In genomic region chr13:96810104-96810503, GRCh38 we compare ENCODE assay signal across 26 cellular contexts.
"Had no signal": no experiment of that assay in that cellular context is flagged by ENCODE, and none has a peak within 500 bp of the region (broad histone marks: within the 10 kb centered on the region; RNA-seq: fewer than 3 reads in every experiment).

No MANE protein-coding gene starts in this region.

- H3K9me3 ChIP-seq: breast epithelium had no signal

- H3K4me3 ChIP-seq: breast epithelium had no signal

- ATAC-seq: activated naive CD4-positive, alpha-beta T cell treated with anti-CD3 and anti-CD28 coated beads, Interleukin-2, amount 50 U/mL, for 72 hours; activated naive CD8-positive, alpha-beta T cell treated with anti-CD3 and anti-CD28 coated beads, Interleukin-2, amount 50 U/mL, for 24 hours; activated T-cell treated with anti-CD3 and anti-CD28 coated beads, Interleukin-2, amount 50 U/mL, for 4 hours; PC-3; T-helper 17 cell had no signal

- DNase-seq: activated CD4-positive, alpha-beta memory T cell treated with anti-CD3 and anti-CD28 coated beads for 36 hours; activated CD4-positive, alpha-beta T cell treated with anti-CD3 and anti-CD28 coated beads, Interleukin-2, amount 10 ng/mL, durations not matched to agents 7 days and 5 days; activated CD4-positive, CD25-positive, alpha-beta regulatory T cell; activated CD8-positive, alpha-beta memory T cell treated with anti-CD3 and anti-CD28 coated beads for 24 hours; activated effector memory CD4-positive, alpha-beta T cell treated with anti-CD3 and anti-CD28 coated beads, Interleukin-2, amount 50 U/mL, for 16 hours; activated naive CD4-positive, alpha-beta T cell treated with Interleukin-2 at 50 U/mL for 16 hours; activated naive CD8-positive, alpha-beta T cell treated with anti-CD3 and anti-CD28 coated beads, Interleukin-2, amount 50 U/mL, for 24 hours; activated T-cell treated with anti-CD3 and anti-CD28 coated beads, Interleukin-2, amount 50 U/mL, for 4 hours; amygdala; IMR-90; Kasumi-1; KBM-7; NCI-H1048; NCI-H1417; NCI-H1930; NCI-H2171; NCI-H2227 treated with DMSO at 0.1 percent for 48 hours; NCI-H446 treated with DMSO at 0.1 percent for 48 hours; NCI-H524 treated with DMSO at 0.1 percent for 48 hours; NCI-H774; PC-3; SIG-M5; T-helper 17 cell; T-helper 9 cell had no signal

- H3K4me1 ChIP-seq: breast epithelium had no signal

- H3K27me3 ChIP-seq: breast epithelium had no signal

- H3K36me3 ChIP-seq: breast epithelium had no signal

- H3K27ac ChIP-seq: breast epithelium had no signal
